ENCODE assay signal across 9 cellular contexts in genomic region chr1:19133360-19133759, GRCh38.
"Had no signal": no experiment of that assay in that cellular context is flagged by ENCODE, and none has a peak within 500 bp of the region (broad histone marks: within the 10 kb centered on the region; RNA-seq: fewer than 3 reads in every experiment).

No MANE protein-coding gene starts in this region.

- H3K27ac Mint-ChIP-seq: GM23338, H9, HFFc6 had no signal

- H3K4me1 Mint-ChIP-seq: GM23338, H9 had no signal

- FAIRE-seq: H1, H54 had no signal

- H3K4me2 ChIP-seq: GM23338 had no signal

- H2AFZ ChIP-seq: GM23338 had no signal

- DNase-seq: H9, HCEC 1CT, HFFc6, IMR-90, KBM-7 had no signal

- H3K27ac ChIP-seq: HL-60 had no signal

- H3K4me3 Mint-ChIP-seq: GM23338, H9, HFFc6 had no signal

- H3K4me3 ChIP-seq: GM23338 had no signal

- ATAC-seq: GM23338 had no signal
